ENCODE assay signal across 17 cellular contexts in the genomic region with DNA sequence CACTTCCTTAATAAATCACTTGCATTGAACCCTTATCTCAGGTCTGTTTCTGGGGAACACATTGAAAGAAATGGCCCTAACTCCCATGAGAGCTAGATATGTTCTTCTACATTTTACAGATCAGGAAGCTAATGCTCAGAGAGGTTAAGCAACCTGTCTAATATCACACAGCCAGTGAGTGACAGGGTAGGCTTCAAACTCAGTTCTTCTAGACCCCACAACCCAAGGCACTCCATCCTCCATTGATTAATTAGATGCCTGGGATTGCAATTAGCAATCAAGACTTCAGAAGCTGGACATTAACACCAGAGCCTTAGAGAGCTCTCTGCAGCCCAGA.
"Had no signal": no experiment of that assay in that cellular context is flagged by ENCODE, and none has a peak within 500 bp of the region (broad histone marks: within the 10 kb centered on the region; RNA-seq: fewer than 3 reads in every experiment).

No MANE protein-coding gene starts in this region.

- DNase-seq: activated CD4-positive, alpha-beta T cell treated with anti-CD3 and anti-CD28 coated beads, Interleukin-2, amount 10 ng/mL, durations not matched to agents 7 days and 5 days; activated CD4-positive, CD25-positive, alpha-beta regulatory T cell treated with anti-CD3 and anti-CD28 coated beads, Interleukin-2, amount 50 U/mL, for 72 hours; activated CD8-positive, alpha-beta memory T cell treated with anti-CD3 and anti-CD28 coated beads, Interleukin-2, amount 50 U/mL, for 4 hours; activated T-cell treated with anti-CD3 and anti-CD28 coated beads, Interleukin-2, amount 50 U/mL, for 24 hours; heart left ventricle; kidney; naive B cell; stimulated activated CD4-positive, alpha-beta T cell treated with anti-CD3 and anti-CD28 coated beads, Interleukin-2, amount 100 ng/mL, for 48 hours; stimulated activated naive B cell treated with anti-CD40 and anti-IgM and Interleukin-4, amounts not matched to agents 10 μg/mL and 1 μg/mL and 100 μg/mL, for 72 hours had no signal

- H3K27me3 ChIP-seq: breast epithelium, colonic mucosa, testis had no signal

- H3K9me3 Mint-ChIP-seq: activated CD4-positive, alpha-beta T cell treated with anti-CD3 and anti-CD28 coated beads, Interleukin-2, amount 10 ng/mL, durations not matched to agents 7 days and 5 days; activated naive CD4-positive, alpha-beta T cell treated with anti-CD3 and anti-CD28 coated beads, Interleukin-2, amount 50 U/mL, for 72 hours; activated T-cell treated with anti-CD3 and anti-CD28 coated beads, Interleukin-2, amount 50 U/mL, for 24 hours; activated T-helper 17 cell treated with anti-CD3 and anti-CD28 coated beads, Interleukin-2, amount 50 U/mL, for 72 hours; endodermal cell had no signal

- H3K9me3 ChIP-seq: breast epithelium, colonic mucosa, gastroesophageal sphincter, testis had no signal

- FAIRE-seq: kidney had no signal

- H3K27ac ChIP-seq: breast epithelium, colonic mucosa, gastroesophageal sphincter, heart left ventricle, testis had no signal

- H3K4me1 Mint-ChIP-seq: activated T-helper 17 cell treated with anti-CD3 and anti-CD28 coated beads, Interleukin-2, amount 50 U/mL, for 72 hours had no signal

- H3K4me3 ChIP-seq: breast epithelium, colonic mucosa, gastroesophageal sphincter, heart left ventricle, lung, testis had no signal

- H3K27me3 Mint-ChIP-seq: activated CD4-positive, alpha-beta T cell treated with anti-CD3 and anti-CD28 coated beads, Interleukin-2, amount 10 ng/mL, durations not matched to agents 7 days and 5 days had no signal

- H3K4me3 Mint-ChIP-seq: activated CD4-positive, alpha-beta T cell treated with anti-CD3 and anti-CD28 coated beads, Interleukin-2, amount 10 ng/mL, durations not matched to agents 7 days and 5 days; activated T-cell treated with anti-CD3 and anti-CD28 coated beads, Interleukin-2, amount 50 U/mL, for 24 hours; activated T-helper 17 cell treated with anti-CD3 and anti-CD28 coated beads, Interleukin-2, amount 50 U/mL, for 72 hours; endodermal cell; naive B cell; stimulated activated naive B cell treated with anti-CD40 and anti-IgM and Interleukin-4, amounts not matched to agents 10 μg/mL and 1 μg/mL and 100 μg/mL, for 72 hours had no signal

- ATAC-seq: activated T-helper 17 cell treated with anti-CD3 and anti-CD28 coated beads, Interleukin-2, amount 50 U/mL, for 72 hours; gastroesophageal sphincter had no signal

- H3K36me3 Mint-ChIP-seq: activated naive CD4-positive, alpha-beta T cell treated with anti-CD3 and anti-CD28 coated beads, Interleukin-2, amount 50 U/mL, for 72 hours; naive B cell; stimulated activated naive B cell treated with anti-CD40 and anti-IgM and Interleukin-4, amounts not matched to agents 10 μg/mL and 1 μg/mL and 100 μg/mL, for 72 hours had no signal

- H3K36me3 ChIP-seq: breast epithelium, colonic mucosa, gastroesophageal sphincter, heart left ventricle had no signal

- H3K27ac Mint-ChIP-seq: activated CD4-positive, alpha-beta T cell treated with anti-CD3 and anti-CD28 coated beads, Interleukin-2, amount 10 ng/mL, durations not matched to agents 7 days and 5 days; activated naive CD4-positive, alpha-beta T cell treated with anti-CD3 and anti-CD28 coated beads, Interleukin-2, amount 50 U/mL, for 72 hours; activated T-cell treated with anti-CD3 and anti-CD28 coated beads, Interleukin-2, amount 50 U/mL, for 24 hours; activated T-helper 17 cell treated with anti-CD3 and anti-CD28 coated beads, Interleukin-2, amount 50 U/mL, for 72 hours; endodermal cell; naive B cell; stimulated activated naive B cell treated with anti-CD40 and anti-IgM and Interleukin-4, amounts not matched to agents 10 μg/mL and 1 μg/mL and 100 μg/mL, for 72 hours had no signal

- H3K4me1 ChIP-seq: breast epithelium, colonic mucosa, testis had no signal
